1 cellular context compared by ENCODE assay signal in the genomic region with DNA sequence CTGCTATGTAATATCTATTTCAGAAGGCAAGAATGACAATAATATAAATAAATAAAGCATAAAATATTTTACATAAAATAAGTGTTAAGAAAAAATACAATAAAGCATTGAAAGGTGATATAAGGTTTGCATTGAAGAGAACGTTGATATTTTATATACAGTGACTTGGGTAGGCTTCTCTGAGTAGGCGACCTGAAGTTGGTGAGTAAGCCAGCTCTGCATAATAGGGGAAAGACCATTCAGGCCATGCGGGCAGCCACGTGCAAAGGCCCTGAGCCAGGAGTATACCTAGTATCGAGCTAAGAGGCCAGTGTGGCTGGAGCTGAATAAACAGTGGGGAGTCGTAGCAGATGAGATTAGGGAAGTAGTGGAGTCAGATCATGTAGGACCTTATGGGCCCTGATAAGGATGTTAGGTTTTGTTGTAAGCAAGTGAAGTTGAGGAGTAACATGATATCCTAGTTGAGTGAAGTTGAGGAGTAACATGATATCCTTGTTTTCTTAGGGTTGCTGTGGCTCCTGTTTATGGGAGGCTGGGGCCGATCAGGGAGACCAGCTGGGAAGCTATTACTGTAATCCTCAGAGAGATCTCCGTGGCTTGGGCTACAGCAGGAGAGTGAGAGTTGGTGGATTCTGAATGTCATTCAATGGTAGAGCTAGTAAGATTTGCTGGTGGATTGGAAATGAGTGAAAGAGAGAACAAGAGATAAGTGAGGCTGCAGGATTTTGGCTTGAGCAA.
TF ChIP-seq lines count a peak whose summit lies in the region.

No MANE protein-coding gene starts in this region.

TF ChIP-seq in K562, 482 proteins besides CTCF, POLR2A, EP300 and RAD21 (continued from another document and continues in another):
- TF ChIP-seq ZNF175 (CRISPR knock-in tag; IDR thresholded peaks at IDR 0.05; ENCODE audit: low read depth) = peak; percentile 84; the same call in 1 of the 2 replicates
- TF ChIP-seq PCBP1 (IDR thresholded peaks at IDR 0.05; ENCODE audit: low read depth, low read length, poor library complexity, severe bottlenecking) = no peak
- peak; percentile 84 to 97 for TF ChIP-seq RCOR1 (IDR thresholded peaks at IDR 0.05; ENCODE audit: borderline replicate concordance in 1 of 2, low read depth in 2 of 2, low read length in 2 of 2)
- peak; percentile 62 for TF ChIP-seq USF1 (CRISPR knock-in tag; IDR thresholded peaks at IDR 0.05)
- 0 out of 2 replicates have a peak, but pooled peaks have one; percentile 16 for TF ChIP-seq ZBTB17 (CRISPR knock-in tag; IDR thresholded peaks at IDR 0.05)
- peak; percentile 97 for TF ChIP-seq BCOR (IDR thresholded peaks at IDR 0.05)
- peak; percentile 87; the same call in 1 of the 2 replicates for TF ChIP-seq CREB3L1 (IDR thresholded peaks at IDR 0.05; ENCODE audit: borderline replicate concordance, low read depth)
- no peak for TF ChIP-seq CAMTA2 (CRISPR knock-in tag; conservative IDR thresholded peaks at IDR 0.05)
- TF ChIP-seq RBM17 (IDR thresholded peaks at IDR 0.05; ENCODE audit: borderline replicate concordance, low read depth, low read length) = no peak
- TF ChIP-seq, protein P1, sequence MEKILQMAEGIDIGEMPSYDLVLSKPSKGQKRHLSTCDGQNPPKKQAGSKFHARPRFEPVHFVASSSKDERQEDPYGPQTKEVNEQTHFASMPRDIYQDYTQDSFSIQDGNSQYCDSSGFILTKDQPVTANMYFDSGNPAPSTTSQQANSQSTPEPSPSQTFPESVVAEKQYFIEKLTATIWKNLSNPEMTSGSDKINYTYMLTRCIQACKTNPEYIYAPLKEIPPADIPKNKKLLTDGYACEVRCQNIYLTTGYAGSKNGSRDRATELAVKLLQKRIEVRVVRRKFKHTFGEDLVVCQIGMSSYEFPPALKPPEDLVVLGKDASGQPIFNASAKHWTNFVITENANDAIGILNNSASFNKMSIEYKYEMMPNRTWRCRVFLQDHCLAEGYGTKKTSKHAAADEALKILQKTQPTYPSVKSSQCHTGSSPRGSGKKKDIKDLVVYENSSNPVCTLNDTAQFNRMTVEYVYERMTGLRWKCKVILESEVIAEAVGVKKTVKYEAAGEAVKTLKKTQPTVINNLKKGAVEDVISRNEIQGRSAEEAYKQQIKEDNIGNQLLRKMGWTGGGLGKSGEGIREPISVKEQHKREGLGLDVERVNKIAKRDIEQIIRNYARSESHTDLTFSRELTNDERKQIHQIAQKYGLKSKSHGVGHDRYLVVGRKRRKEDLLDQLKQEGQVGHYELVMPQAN (IDR thresholded peaks at IDR 0.05; ENCODE audit: borderline replicate concordance) = peak; percentile 79; the same call in 1 of the 2 replicates
- TF ChIP-seq ZSCAN29 (IDR thresholded peaks at IDR 0.05) = no peak
- TF ChIP-seq NCOA4 (IDR thresholded peaks at IDR 0.05; ENCODE audit: partially characterized antibody) = peak; percentile 16
- TF ChIP-seq MCM5 (IDR thresholded peaks at IDR 0.05; ENCODE audit: low read depth) = no peak
- no peak for TF ChIP-seq C11orf30 (IDR thresholded peaks at IDR 0.05; ENCODE audit: low read depth)
- TF ChIP-seq MAZ (CRISPR knock-in tag; conservative IDR thresholded peaks at IDR 0.05 in 1 of 2, IDR thresholded peaks at IDR 0.05 in 1 of 2) = peak in 1 of 2 experiments; percentile 65; a peak in 3 of 4 replicates
- peak; percentile 81 for TF ChIP-seq EHMT2 (IDR thresholded peaks at IDR 0.05)
- TF ChIP-seq FOXK2 (conservative IDR thresholded peaks at IDR 0.05 in 1 of 2, IDR thresholded peaks at IDR 0.05 in 1 of 2; ENCODE audit: low read depth in 2 of 2) = peak; percentile 98 to 99
- TF ChIP-seq ZBED1 (IDR thresholded peaks at IDR 0.05) = 0 out of 2 replicates have a peak, but pooled peaks have one; percentile 49
- TF ChIP-seq, protein P2, sequence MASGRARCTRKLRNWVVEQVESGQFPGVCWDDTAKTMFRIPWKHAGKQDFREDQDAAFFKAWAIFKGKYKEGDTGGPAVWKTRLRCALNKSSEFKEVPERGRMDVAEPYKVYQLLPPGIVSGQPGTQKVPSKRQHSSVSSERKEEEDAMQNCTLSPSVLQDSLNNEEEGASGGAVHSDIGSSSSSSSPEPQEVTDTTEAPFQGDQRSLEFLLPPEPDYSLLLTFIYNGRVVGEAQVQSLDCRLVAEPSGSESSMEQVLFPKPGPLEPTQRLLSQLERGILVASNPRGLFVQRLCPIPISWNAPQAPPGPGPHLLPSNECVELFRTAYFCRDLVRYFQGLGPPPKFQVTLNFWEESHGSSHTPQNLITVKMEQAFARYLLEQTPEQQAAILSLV (tag; IDR thresholded peaks at IDR 0.05) = 0 out of 2 replicates have a peak, but pooled peaks have one; percentile 33
- no peak for TF ChIP-seq SNIP1 (IDR thresholded peaks at IDR 0.05; ENCODE audit: low read depth)
- TF ChIP-seq ZEB2 (IDR thresholded peaks at IDR 0.05) = peak; percentile 94
- TF ChIP-seq NEUROD1 (IDR thresholded peaks at IDR 0.05; ENCODE audit: borderline replicate concordance, low read depth, low read length, partially characterized antibody) = peak; percentile 92
- TF ChIP-seq BMI1 (IDR thresholded peaks at IDR 0.05; ENCODE audit: low read length) = peak; percentile 62
- peak; percentile 96 for TF ChIP-seq DACH1 (IDR thresholded peaks at IDR 0.05; ENCODE audit: partially characterized antibody)
- no peak for TF ChIP-seq IFI16 (CRISPR knock-in tag; IDR thresholded peaks at IDR 0.05)
- no peak for TF ChIP-seq ZNF696 (CRISPR knock-in tag; conservative IDR thresholded peaks at IDR 0.05)
- TF ChIP-seq ARID1B (IDR thresholded peaks at IDR 0.05) = peak; percentile 99
- TF ChIP-seq ZKSCAN8 (CRISPR knock-in tag; IDR thresholded peaks at IDR 0.05) = peak; percentile 88; the same call in 1 of the 2 replicates
- TF ChIP-seq ZMIZ1 (IDR thresholded peaks at IDR 0.05; ENCODE audit: low read depth in 2 of 2, low read length in 2 of 2) = peak in 1 of 2 experiments; percentile 96; a peak in 2 of 4 replicates
- TF ChIP-seq ZNF57 (CRISPR knock-in tag; IDR thresholded peaks at IDR 0.05) = no peak
- TF ChIP-seq ELK1 (CRISPR knock-in tag; IDR thresholded peaks at IDR 0.05) = no peak
- TF ChIP-seq ZBTB8A (IDR thresholded peaks at IDR 0.05; ENCODE audit: partially characterized antibody) = no peak
- TF ChIP-seq HLTF (IDR thresholded peaks at IDR 0.05) = peak; percentile 96
- no peak for TF ChIP-seq ZNF23 (CRISPR knock-in tag; IDR thresholded peaks at IDR 0.05)
- TF ChIP-seq TCF7 (IDR thresholded peaks at IDR 0.05; ENCODE audit: borderline replicate concordance) = peak; percentile 32; the same call in 1 of the 2 replicates
- TF ChIP-seq, protein P3, sequence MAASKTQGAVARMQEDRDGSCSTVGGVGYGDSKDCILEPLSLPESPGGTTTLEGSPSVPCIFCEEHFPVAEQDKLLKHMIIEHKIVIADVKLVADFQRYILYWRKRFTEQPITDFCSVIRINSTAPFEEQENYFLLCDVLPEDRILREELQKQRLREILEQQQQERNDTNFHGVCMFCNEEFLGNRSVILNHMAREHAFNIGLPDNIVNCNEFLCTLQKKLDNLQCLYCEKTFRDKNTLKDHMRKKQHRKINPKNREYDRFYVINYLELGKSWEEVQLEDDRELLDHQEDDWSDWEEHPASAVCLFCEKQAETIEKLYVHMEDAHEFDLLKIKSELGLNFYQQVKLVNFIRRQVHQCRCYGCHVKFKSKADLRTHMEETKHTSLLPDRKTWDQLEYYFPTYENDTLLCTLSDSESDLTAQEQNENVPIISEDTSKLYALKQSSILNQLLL (CRISPR knock-in tag; IDR thresholded peaks at IDR 0.05; ENCODE audit: borderline replicate concordance) = no peak
- TF ChIP-seq PHF8 (IDR thresholded peaks at IDR 0.05; ENCODE audit: borderline replicate concordance, low read length) = no peak
- no peak for TF ChIP-seq HMG20A (CRISPR knock-in tag; conservative IDR thresholded peaks at IDR 0.05)
- no peak for TF ChIP-seq ETS2 (tag; IDR thresholded peaks at IDR 0.05; ENCODE audit: borderline replicate concordance, poor library complexity, severe bottlenecking)
- TF ChIP-seq XRCC5 (IDR thresholded peaks at IDR 0.05; ENCODE audit: low read depth, low read length) = peak; percentile 76; the same call in 1 of the 2 replicates
- TF ChIP-seq FOXP1 (CRISPR knock-in tag; IDR thresholded peaks at IDR 0.05) = no peak; the same call in 1 of the 2 replicates
- TF ChIP-seq ELF4 (CRISPR knock-in tag; IDR thresholded peaks at IDR 0.05) = peak; percentile 89
- peak in 1 of 2 experiments; percentile 98; a peak in 2 of 3 replicates for TF ChIP-seq CBX3 (IDR thresholded peaks at IDR 0.05; ENCODE audit: borderline replicate concordance in 1 of 2, low read length in 2 of 2)
- 0 out of 2 replicates have a peak, but pooled peaks have one; percentile 5 for TF ChIP-seq POLR2H (tag; IDR thresholded peaks at IDR 0.05; ENCODE audit: low read depth)
- peak; percentile 94 for TF ChIP-seq ZNF584 (CRISPR knock-in tag; IDR thresholded peaks at IDR 0.05; ENCODE audit: low read depth)
- peak; percentile 88 for TF ChIP-seq CEBPB (tag; IDR thresholded peaks at IDR 0.05)
- no peak for TF ChIP-seq PTBP1 (IDR thresholded peaks at IDR 0.05; ENCODE audit: low read depth, low read length)
- TF ChIP-seq SREBF1 (IDR thresholded peaks at IDR 0.05; ENCODE audit: borderline replicate concordance, low read depth, low read length) = no peak
- TF ChIP-seq ZNF217 (CRISPR knock-in tag; IDR thresholded peaks at IDR 0.05) = no peak
- TF ChIP-seq ZC3H11A (IDR thresholded peaks at IDR 0.05; ENCODE audit: low read depth, low read length) = peak; percentile 29; the same call in 1 of the 2 replicates
- no peak for TF ChIP-seq ZNF830 (CRISPR knock-in tag; IDR thresholded peaks at IDR 0.05)
- TF ChIP-seq ADNP (tag; IDR thresholded peaks at IDR 0.05) = peak; percentile 85
- TF ChIP-seq TARDBP (IDR thresholded peaks at IDR 0.05) = 0 out of 2 replicates have a peak, but pooled peaks have one; percentile 56
- TF ChIP-seq PCBP2 (IDR thresholded peaks at IDR 0.05; ENCODE audit: low read depth, low read length, poor library complexity, severe bottlenecking) = no peak
- TF ChIP-seq PREB (CRISPR knock-in tag; IDR thresholded peaks at IDR 0.05) = no peak
- peak; percentile 88 for TF ChIP-seq MBD2 (IDR thresholded peaks at IDR 0.05; ENCODE audit: borderline replicate concordance, low read depth)
- TF ChIP-seq SRSF9 (IDR thresholded peaks at IDR 0.05; ENCODE audit: borderline replicate concordance, low read depth, low read length) = no peak
- TF ChIP-seq ZNF197 (CRISPR knock-in tag; IDR thresholded peaks at IDR 0.05; ENCODE audit: low read depth) = peak; percentile 92
- TF ChIP-seq PHF20 (IDR thresholded peaks at IDR 0.05; ENCODE audit: partially characterized antibody) = peak; percentile 3
- TF ChIP-seq CREBBP (IDR thresholded peaks at IDR 0.05; ENCODE audit: low read depth, low read length) = peak; percentile 79
- TF ChIP-seq ZC3H4 (CRISPR knock-in tag; IDR thresholded peaks at IDR 0.05; ENCODE audit: borderline replicate concordance) = no peak
- TF ChIP-seq MCM2 (IDR thresholded peaks at IDR 0.05; ENCODE audit: low read depth) = no peak
